In genomic region chr2:37083873-37084792, GRCh38 we compare ENCODE assay signal across 8 cellular contexts. TPM values are rescaled to one million over a fixed set of nuclear protein-coding genes. Genes with fewer than 3 reads are reported as not detected.
DNase-seq lines count a peak whose midpoint lies in the region; ATAC-seq, FAIRE-seq and TF ChIP-seq lines count a peak whose summit lies in the region.

Gene GPATCH11 (plus strand): TSS chr2:37084518. CDS start chr2:37088382, 3,864 bp downstream.
Gene HEATR5B (minus strand): TSS chr2:37084372. CDS start chr2:37083414, 958 bp downstream.

- peak; percentile 84 for ATAC-seq in GM19328 (IDR thresholded peaks at IDR 0.05; ENCODE audit: unreplicated experiment)
- peak; percentile 66 for ATAC-seq in HG03469 (IDR thresholded peaks at IDR 0.05; ENCODE audit: unreplicated experiment)
- peak; percentile 97 for ATAC-seq in HepG2

- 2% methylated on average over 52 of the region's 74 CpGs for WGBS in HepG2 (ENCODE audit: low lambda C conversion rate)

- peak; percentile 79 to 91 for TF ChIP-seq POLR2A in HepG2 (IDR thresholded peaks at IDR 0.05; ENCODE audit: insufficient read depth in 1 of 2, low read depth in 2 of 2, low read length in 2 of 2)

- no peak for TF ChIP-seq CTCF in HepG2 (CRISPR knock-in tag; IDR thresholded peaks at IDR 0.05)

- no peaks in the 10 kb centered on the region for H3K27me3 Mint-ChIP-seq in activated CD4-positive, alpha-beta T cell treated with anti-CD3 and anti-CD28 coated beads, Interleukin-2, amount 10 ng/mL, durations not matched to agents 24 days and 14 days

- H3K9me3 Mint-ChIP-seq in activated CD4-positive, alpha-beta T cell treated with anti-CD3 and anti-CD28 coated beads, Interleukin-2, amount 10 ng/mL, durations not matched to agents 24 days and 14 days: no peaks in the 10 kb centered on the region

- H3K79me2 ChIP-seq in HepG2 (ENCODE audit: insufficient read depth, low read length): peaks cover 12% of the 10 kb centered on the region

- TF ChIP-seq RAD21 in HepG2 (CRISPR knock-in tag; IDR thresholded peaks at IDR 0.05): peak; percentile 11; the same call in 1 of the 2 replicates

- POLR2A ChIA-PET in HepG2 (lab: Yijun Ruan, JAX): interaction anchor here (0.5 to 1.3 kb wide), 2 partner anchors 113 to 1293 kb away, joined by 3 read pairs; no protein-coding TSS in a partner anchor

- H3K27me3 ChIP-seq in BLaER1 treated with 17β-estradiol and CSF1 and Interleukin-3, amounts not matched to agents 10 nM and 100 nM: no peaks in the 10 kb centered on the region
- no peaks in the 10 kb centered on the region; a peak in 1 of 5 replicates for H3K27me3 ChIP-seq in HepG2 (ENCODE audit: control insufficient read depth in 1 of 2, insufficient read depth in 2 of 2, low read length in 2 of 2)

- TSS peak; percentile 64 for BruUV-seq in HepG2 (replicated peaks; lab: Mats Ljungman, UMichigan)

- H3K27ac ChIP-seq in BLaER1 treated with 17β-estradiol and CSF1 and Interleukin-3, amounts not matched to agents 10 nM and 100 nM: peak within 1 kb of the TSS; percentile 38 to 79 (median 69); a peak in 20 of 22 replicates
- H3K27ac ChIP-seq in HepG2 (ENCODE audit: extremely low read length, insufficient read depth, low read length): peak within 1 kb of the TSS; percentile 77

- H2AFZ ChIP-seq in HepG2 (ENCODE audit: low read length): peak within 1 kb of the TSS; percentile 97

- CTCF ChIA-PET in HepG2 (lab: Yijun Ruan, JAX; ENCODE audit: low intra/inter-chr PET ratio, low total read pairs): no interaction called here

- peak within 1 kb of the TSS; percentile 65 to 92 (median 85) for H3K4me3 ChIP-seq in BLaER1 treated with 17β-estradiol and CSF1 and Interleukin-3, amounts not matched to agents 10 nM and 100 nM
- H3K4me3 ChIP-seq in HepG2 (replicated peaks in 1 of 3; ENCODE audit: insufficient read depth in 1 of 3, low read depth in 2 of 3, low read length in 3 of 3): peak within 1 kb of the TSS; percentile 80 to 94 (median 90)

- H3K27ac Mint-ChIP-seq in activated CD4-positive, alpha-beta T cell treated with anti-CD3 and anti-CD28 coated beads, Interleukin-2, amount 10 ng/mL, durations not matched to agents 24 days and 14 days: no peak within 1 kb of the TSS

- peaks cover 8 to 49% (median 26%) of the 10 kb centered on the region in 11 experiments; a peak in 19 of 22 replicates for H3K36me3 ChIP-seq in BLaER1 treated with 17β-estradiol and CSF1 and Interleukin-3, amounts not matched to agents 10 nM and 100 nM
- H3K36me3 ChIP-seq in HepG2 (replicated peaks in 1 of 2; ENCODE audit: control insufficient read depth in 1 of 2, insufficient read depth in 2 of 2, low read length in 2 of 2): peaks cover 2 to 10% of the 10 kb centered on the region in 2 experiments; a peak in 4 of 5 replicates

- in situ Hi-C loops in HepG2 (cut with HindIII; ENCODE audit: extremely low pct_ligation_motif_present, low pct_unique_long_range_greater_than_20kb): no loop called here

- H3K36me3 Mint-ChIP-seq in activated CD4-positive, alpha-beta T cell treated with anti-CD3 and anti-CD28 coated beads, Interleukin-2, amount 10 ng/mL, durations not matched to agents 24 days and 14 days (ENCODE audit: low read depth): peaks cover 34% of the 10 kb centered on the region

- intact Hi-C loops in activated CD4-positive, alpha-beta T cell treated with anti-CD3 and anti-CD28 coated beads, Interleukin-2, amount 10 ng/mL, durations not matched to agents 24 days and 14 days (cut with micrococcal nuclease): loop anchor here (1.0 to 5.0 kb wide), 5 partner anchors 73 to 303 kb away; partner anchors contain the start of genes CEBPZ, CEBPZOS, EIF2AK2 and NDUFAF7
- intact Hi-C loops in HepG2 (cut with micrococcal nuclease; ENCODE audit: unreplicated experiment): loop anchor here (5.0 to 10.0 kb wide), 2 partner anchors 117 to 151 kb away; partner anchors contain the start of genes CEBPZ, NDUFAF7 and STRN

- DNase-seq in NCI-H526 (lab: John Stamatoyannopoulos, UW) (peak; percentile 96 to 98), dermis blood vessel endothelial cell (peak; percentile 97), HepG2 (ENCODE audit: low spot score) (peak; percentile 98)
- peak; percentile 98 for DNase-seq in activated CD4-positive, alpha-beta T cell treated with anti-CD3 and anti-CD28 coated beads, Interleukin-2, amount 10 ng/mL, durations not matched to agents 24 days and 14 days
- peak; percentile 89 for DNase-seq in stimulated activated CD4-positive, alpha-beta T cell treated with anti-CD3 and anti-CD28 coated beads, Interleukin-4, amount 100 ng/mL, for 1 hour

- peaks cover 36% of the 10 kb centered on the region for H3K4me1 Mint-ChIP-seq in activated CD4-positive, alpha-beta T cell treated with anti-CD3 and anti-CD28 coated beads, Interleukin-2, amount 10 ng/mL, durations not matched to agents 24 days and 14 days

- TF ChIP-seq EP300 in HepG2 (IDR thresholded peaks at IDR 0.05; ENCODE audit: low read depth in 2 of 2, low read length in 2 of 2): peak in 1 of 2 experiments; percentile 16; a peak in 1 of 4 replicates
- TF ChIP-seq EP300 in HepG2 (CRISPR knock-in tag; IDR thresholded peaks at IDR 0.05; ENCODE audit: borderline replicate concordance): 0 out of 2 replicates have a peak, but pooled peaks have one; percentile 8

- H3K4me1 ChIP-seq in BLaER1 treated with 17β-estradiol and CSF1 and Interleukin-3, amounts not matched to agents 10 nM and 100 nM: peaks cover 48 to 66% (median 57%) of the 10 kb centered on the region in 10 experiments
- H3K4me1 ChIP-seq in HepG2 (ENCODE audit: insufficient read depth, low read length): peaks cover 34% of the 10 kb centered on the region

- H3K4me2 ChIP-seq in BLaER1 treated with 17β-estradiol and CSF1 and Interleukin-3, amounts not matched to agents 10 nM and 100 nM: peak within 1 kb of the TSS; percentile 69 to 96 (median 90)
- H3K4me2 ChIP-seq in HepG2 (ENCODE audit: low read depth, low read length): peak within 1 kb of the TSS; percentile 95

- peak; percentile 71 for FAIRE-seq in HepG2 (lab: Jason Lieb, UNC)

- H3K9me3 ChIP-seq in BLaER1 treated with 17β-estradiol and CSF1 and Interleukin-3, amounts not matched to agents 10 nM and 100 nM (replicated peaks in 1 of 11): no peaks in the 10 kb centered on the region
- no peaks in the 10 kb centered on the region for H3K9me3 ChIP-seq in HepG2 (ENCODE audit: low read length)

- H4K20me1 ChIP-seq in BLaER1 treated with 17β-estradiol and CSF1 and Interleukin-3, amounts not matched to agents 10 nM and 100 nM: peaks cover 0 to 3% (median 0%) of the 10 kb centered on the region in 11 experiments; a peak in 3 of 22 replicates
- H4K20me1 ChIP-seq in HepG2 (ENCODE audit: insufficient read depth, low read length): no peaks in the 10 kb centered on the region

- H3K9ac ChIP-seq in BLaER1 treated with 17β-estradiol and CSF1 and Interleukin-3, amounts not matched to agents 10 nM and 100 nM: peak within 1 kb of the TSS; percentile 73 to 86 (median 82)
- peak within 1 kb of the TSS; percentile 81 for H3K9ac ChIP-seq in HepG2 (ENCODE audit: insufficient read depth, low read depth, low read length)

- H3K4me3 Mint-ChIP-seq in activated CD4-positive, alpha-beta T cell treated with anti-CD3 and anti-CD28 coated beads, Interleukin-2, amount 10 ng/mL, durations not matched to agents 24 days and 14 days: no peak within 1 kb of the TSS

RNA-seq across cellular contexts. Expression of gene GPATCH11, which starts in this region (rescaled TPM):
- 13.8 and 15.7 TPM in 2 replicates for total RNA-seq in activated CD4-positive, alpha-beta T cell treated with anti-CD3 and anti-CD28 coated beads, Interleukin-2, amount 10 ng/mL, durations not matched to agents 24 days and 14 days
- total RNA-seq in dermis blood vessel endothelial cell (6.0 and 9.4 TPM in 2 replicates), HepG2 (2016; rRNA removed; fragmentation: Illumina TruSeq; extraction: Trizol) (8.7 and 13.3 TPM in 2 replicates)
- 0.88 and 1.0 TPM in 2 replicates for total RNA-seq in HepG2 (2016; cell fraction: cytosol; rRNA removed; fragmentation: Illumina TruSeq; extraction: Trizol; ENCODE audit: low read depth)
- 8.7 and 14.2 TPM in 2 replicates for total RNA-seq in HepG2 (2016; cell fraction: insoluble cytoplasmic fraction; rRNA removed; fragmentation: Illumina TruSeq; extraction: Trizol)
- 5.0 and 5.9 TPM in 2 replicates for total RNA-seq in HepG2 (2016; cell fraction: membrane; rRNA removed; fragmentation: Illumina TruSeq; extraction: Trizol)
- 5.4 TPM in 2 replicates for total RNA-seq in HepG2 (2016; cell fraction: nucleus; rRNA removed; fragmentation: Illumina TruSeq; extraction: Trizol)
- 3.0 and 3.8 TPM in 2 replicates for polyA plus RNA-seq in HepG2 (2011; rRNA removed)
- polyA plus RNA-seq in HepG2 (2011; cell fraction: cytosol; rRNA removed): 1.4 and 2.1 TPM in 2 replicates
- 0.66 and 1.2 TPM in 2 replicates for polyA plus RNA-seq in HepG2 (2011; cell fraction: nucleus; rRNA removed)
- 3.4 and 5.6 TPM in 2 replicates for polyA plus RNA-seq in HepG2 (2012)
- polyA plus RNA-seq in HepG2 (2016; cell fraction: cytosol; fragmentation: Illumina TruSeq; extraction: Trizol; ENCODE audit: low read depth): 0.46 and 0.78 TPM in 2 replicates
- polyA plus RNA-seq in HepG2 (2016; cell fraction: insoluble cytoplasmic fraction; fragmentation: Illumina TruSeq; extraction: Trizol; ENCODE audit: low read depth): 12.1 and 12.2 TPM in 2 replicates
- polyA plus RNA-seq in HepG2 (2016; cell fraction: membrane; fragmentation: Illumina TruSeq; extraction: Trizol; ENCODE audit: low read depth): 2.2 and 2.3 TPM in 2 replicates
- 5.9 and 6.7 TPM in 2 replicates for polyA plus RNA-seq in HepG2 (2016; cell fraction: nucleus; fragmentation: Illumina TruSeq; extraction: Trizol; ENCODE audit: insufficient read depth, low read depth)
- polyA minus RNA-seq in HepG2 (2011; rRNA and poly(A)+ RNA removed; ENCODE audit: low replicate concordance): 0.96 and 2.2 TPM in 2 replicates
- polyA minus RNA-seq in HepG2 (2011; cell fraction: cytosol; rRNA and poly(A)+ RNA removed): 1.6 and 1.8 TPM in 2 replicates
- 1.9 and 2.5 TPM in 2 replicates for polyA minus RNA-seq in HepG2 (2011; cell fraction: nucleus; rRNA and poly(A)+ RNA removed)

RNA-seq across cellular contexts. Expression of gene HEATR5B, which starts in this region (rescaled TPM):
- total RNA-seq in activated CD4-positive, alpha-beta T cell treated with anti-CD3 and anti-CD28 coated beads, Interleukin-2, amount 10 ng/mL, durations not matched to agents 24 days and 14 days: 14.7 and 14.8 TPM in 2 replicates
- 37.6 and 40.3 TPM in 2 replicates for total RNA-seq in dermis blood vessel endothelial cell
- 16.3 and 17.6 TPM in 2 replicates for total RNA-seq in HepG2 (2016; rRNA removed; fragmentation: Illumina TruSeq; extraction: Trizol)
- total RNA-seq in HepG2 (2016; cell fraction: cytosol; rRNA removed; fragmentation: Illumina TruSeq; extraction: Trizol; ENCODE audit: low read depth): 5.0 and 7.2 TPM in 2 replicates
- 16.6 and 17.0 TPM in 2 replicates for total RNA-seq in HepG2 (2016; cell fraction: insoluble cytoplasmic fraction; rRNA removed; fragmentation: Illumina TruSeq; extraction: Trizol)
- 5.5 and 5.7 TPM in 2 replicates for total RNA-seq in HepG2 (2016; cell fraction: membrane; rRNA removed; fragmentation: Illumina TruSeq; extraction: Trizol)
- total RNA-seq in HepG2 (2016; cell fraction: nucleus; rRNA removed; fragmentation: Illumina TruSeq; extraction: Trizol): 24.9 TPM in 2 replicates
- 11.1 and 12.7 TPM in 2 replicates for polyA plus RNA-seq in HepG2 (2011; rRNA removed)
- 5.1 and 7.4 TPM in 2 replicates for polyA plus RNA-seq in HepG2 (2011; cell fraction: cytosol; rRNA removed)
- 20.0 and 23.9 TPM in 2 replicates for polyA plus RNA-seq in HepG2 (2011; cell fraction: nucleus; rRNA removed)
- polyA plus RNA-seq in HepG2 (2012): 7.9 and 8.6 TPM in 2 replicates
- 0.35 and 0.62 TPM in 2 replicates for polyA plus RNA-seq in HepG2 (2016; cell fraction: cytosol; fragmentation: Illumina TruSeq; extraction: Trizol; ENCODE audit: low read depth)
- 6.1 and 6.9 TPM in 2 replicates for polyA plus RNA-seq in HepG2 (2016; cell fraction: insoluble cytoplasmic fraction; fragmentation: Illumina TruSeq; extraction: Trizol; ENCODE audit: low read depth)
- 0.68 and 0.74 TPM in 2 replicates for polyA plus RNA-seq in HepG2 (2016; cell fraction: membrane; fragmentation: Illumina TruSeq; extraction: Trizol; ENCODE audit: low read depth)
- 20.2 and 22.8 TPM in 2 replicates for polyA plus RNA-seq in HepG2 (2016; cell fraction: nucleus; fragmentation: Illumina TruSeq; extraction: Trizol; ENCODE audit: insufficient read depth, low read depth)
- polyA minus RNA-seq in HepG2 (2011; rRNA and poly(A)+ RNA removed; ENCODE audit: low replicate concordance): 21.1 and 25.1 TPM in 2 replicates
- 11.4 and 11.5 TPM in 2 replicates for polyA minus RNA-seq in HepG2 (2011; cell fraction: cytosol; rRNA and poly(A)+ RNA removed)
- 52.8 and 57.9 TPM in 2 replicates for polyA minus RNA-seq in HepG2 (2011; cell fraction: nucleus; rRNA and poly(A)+ RNA removed)

Comparison
In these comparisons a context has a peak if more than half of its experiments do, and no peak if none do; other contexts are left out.
1. Peak in every context shown above with its lines: DNase-seq, ATAC-seq, H3K4me3 ChIP-seq and H3K27ac ChIP-seq.